Comparison of ENCODE assay signal across 10 cellular contexts in genomic region chrX:101079223-101079622, GRCh38. TPM values are rescaled to one million over a fixed set of nuclear protein-coding genes. Genes with fewer than 3 reads are reported as not detected.
DNase-seq lines count a peak whose midpoint lies in the region; TF ChIP-seq lines count a peak whose summit lies in the region.
"Had no signal": no experiment of that assay in that cellular context is flagged by ENCODE, and none has a peak within 500 bp of the region (broad histone marks: within the 10 kb centered on the region; RNA-seq: fewer than 3 reads in every experiment).

No MANE protein-coding gene starts in this region.

- intact Hi-C loops in activated T-helper 2 cell treated with anti-CD3 and anti-CD28 coated beads, Interferon-gamma antibody, Interleukin-2, Interleukin-4, amounts not matched to agents 10 μg/mL and 5 μg/mL and 100 μg/mL, durations not matched to agents 14 hours and 24 hours and 36 hours (cut with micrococcal nuclease): no loop called here

- TF ChIP-seq CTCF in astrocyte of the spinal cord (IDR thresholded peaks at IDR 0.05; ENCODE audit: low read depth, low read length): no peak

- no peak overlapping the region for H3K27ac Mint-ChIP-seq in activated T-helper 2 cell treated with anti-CD3 and anti-CD28 coated beads, Interferon-gamma antibody, Interleukin-2, Interleukin-4, amounts not matched to agents 10 μg/mL and 5 μg/mL and 100 μg/mL, durations not matched to agents 14 hours and 24 hours and 36 hours
- H3K27ac Mint-ChIP-seq: T-helper 17 cell had no signal

- H3K4me3 ChIP-seq in HAP-1 (peak overlapping the region; percentile 34), astrocyte of the spinal cord (ENCODE audit: low read depth, low read length) (peak overlapping the region; percentile 54), iPS-20b (ENCODE audit: low read length) (peak overlapping the region; percentile 91), skeletal muscle satellite cell (ENCODE audit: low read length) (peak overlapping the region; percentile 65)

- peak overlapping the region; percentile 72; the same call in 1 of the 2 replicates for H3K9ac ChIP-seq in iPS-20b (ENCODE audit: low read depth, low read length)
- H3K9ac ChIP-seq in skeletal muscle satellite cell (ENCODE audit: low read depth, low read length): peak overlapping the region; percentile 41

- peaks cover 18% of the 10 kb centered on the region for H3K27me3 Mint-ChIP-seq in activated T-helper 2 cell treated with anti-CD3 and anti-CD28 coated beads, Interferon-gamma antibody, Interleukin-2, Interleukin-4, amounts not matched to agents 10 μg/mL and 5 μg/mL and 100 μg/mL, durations not matched to agents 14 hours and 24 hours and 36 hours (ENCODE audit: low read depth)

- no peaks in the 10 kb centered on the region for H3K36me3 ChIP-seq in HAP-1 (replicated peaks)
- H3K36me3 ChIP-seq in iPS-20b (ENCODE audit: insufficient read depth, low read depth, low read length): no peaks in the 10 kb centered on the region
- no peaks in the 10 kb centered on the region for H3K36me3 ChIP-seq in skeletal muscle satellite cell (ENCODE audit: insufficient read depth, low read length)

- DNase-seq in HAP-1 (ENCODE audit: low spot score in 2 of 2) (no peak), astrocyte of the spinal cord (ENCODE audit: low read depth, low spot score) (peak; percentile 4), NCI-H524 (lab: John Stamatoyannopoulos, UW) (no peak), SIG-M5 treated with dmso at 0.1 percent for 504 hours (lab: John Stamatoyannopoulos, UW; ENCODE audit: unreplicated experiment) (no peak), retina (no peak)
- DNase-seq in activated T-helper 2 cell treated with anti-CD3 and anti-CD28 coated beads, Interferon-gamma antibody, Interleukin-2, Interleukin-4, amounts not matched to agents 10 μg/mL and 5 μg/mL and 100 μg/mL, durations not matched to agents 14 hours and 24 hours and 36 hours (ENCODE audit: low spot score): no peak
- DNase-seq: stimulated activated CD4-positive, alpha-beta T cell treated with anti-CD3 and anti-CD28 coated beads, Interleukin-2, amount 100 ng/mL, for 48 hours; T-helper 17 cell had no signal

- H3K9me3 Mint-ChIP-seq in activated T-helper 2 cell treated with anti-CD3 and anti-CD28 coated beads, Interferon-gamma antibody, Interleukin-2, Interleukin-4, amounts not matched to agents 10 μg/mL and 5 μg/mL and 100 μg/mL, durations not matched to agents 14 hours and 24 hours and 36 hours: no peaks in the 10 kb centered on the region

- H3K27me3 ChIP-seq in HAP-1 (ENCODE audit: low read depth) (no peaks in the 10 kb centered on the region), iPS-20b (ENCODE audit: insufficient read depth, low read length) (peaks cover 12% of the 10 kb centered on the region), skeletal muscle satellite cell (ENCODE audit: control insufficient read depth, insufficient read depth, low read length) (peaks cover 9% of the 10 kb centered on the region)

- no peak overlapping the region for H3K4me3 Mint-ChIP-seq in activated T-helper 2 cell treated with anti-CD3 and anti-CD28 coated beads, Interferon-gamma antibody, Interleukin-2, Interleukin-4, amounts not matched to agents 10 μg/mL and 5 μg/mL and 100 μg/mL, durations not matched to agents 14 hours and 24 hours and 36 hours (ENCODE audit: low read depth)
- H3K4me3 Mint-ChIP-seq: T-helper 17 cell had no signal

- in situ Hi-C loops in HAP-1 (cut with MboI; ENCODE audit: low sequenced_read_pairs): no loop called here
- in situ Hi-C loops in astrocyte of the spinal cord (cut with HindIII; ENCODE audit: low sequenced_read_pairs): no loop called here

- H3K4me2 ChIP-seq in skeletal muscle satellite cell (ENCODE audit: low read length): peak overlapping the region; percentile 69

- H3K4me1 ChIP-seq in HAP-1 (peaks cover 11% of the 10 kb centered on the region), iPS-20b (ENCODE audit: insufficient read depth, low read length) (no peaks in the 10 kb centered on the region; the same call in none of the 2 replicates), skeletal muscle satellite cell (ENCODE audit: control insufficient read depth, insufficient read depth, low read length) (peaks cover 4% of the 10 kb centered on the region)

- H3K9me3 ChIP-seq in HAP-1 (no peaks in the 10 kb centered on the region), iPS-20b (ENCODE audit: insufficient read depth, low read depth, low read length) (no peaks in the 10 kb centered on the region), skeletal muscle satellite cell (replicated peaks; ENCODE audit: low read length) (no peaks in the 10 kb centered on the region)

- no peaks in the 10 kb centered on the region for H3K36me3 Mint-ChIP-seq in activated T-helper 2 cell treated with anti-CD3 and anti-CD28 coated beads, Interferon-gamma antibody, Interleukin-2, Interleukin-4, amounts not matched to agents 10 μg/mL and 5 μg/mL and 100 μg/mL, durations not matched to agents 14 hours and 24 hours and 36 hours (ENCODE audit: low read depth)

- H3K4me1 Mint-ChIP-seq in activated T-helper 2 cell treated with anti-CD3 and anti-CD28 coated beads, Interferon-gamma antibody, Interleukin-2, Interleukin-4, amounts not matched to agents 10 μg/mL and 5 μg/mL and 100 μg/mL, durations not matched to agents 14 hours and 24 hours and 36 hours (ENCODE audit: low read depth): no peaks in the 10 kb centered on the region
- H3K4me1 Mint-ChIP-seq: T-helper 17 cell had no signal

- H3K27ac ChIP-seq in iPS-20b (ENCODE audit: low read length): no peak overlapping the region

RNA-seq across cellular contexts. Expression of gene TMEM35A, which starts 0.5 kb away (rescaled TPM):
- 0.66 and 1.5 TPM in 2 replicates for total RNA-seq in skeletal muscle satellite cell (2012; rRNA removed)
- total RNA-seq in activated T-helper 2 cell treated with anti-CD3 and anti-CD28 coated beads, Interferon-gamma antibody, Interleukin-2, Interleukin-4, amounts not matched to agents 10 μg/mL and 5 μg/mL and 100 μg/mL, durations not matched to agents 14 hours and 24 hours and 36 hours: not detected in 2 replicates
- total RNA-seq: T-helper 17 cell had no signal

RNA-seq across cellular contexts. Expression of gene CENPI, which starts 18.8 kb away (rescaled TPM):
- total RNA-seq in skeletal muscle satellite cell (2012; rRNA removed): 12.2 and 14.2 TPM in 2 replicates
- 20.7 and 20.9 TPM in 2 replicates for total RNA-seq in activated T-helper 2 cell treated with anti-CD3 and anti-CD28 coated beads, Interferon-gamma antibody, Interleukin-2, Interleukin-4, amounts not matched to agents 10 μg/mL and 5 μg/mL and 100 μg/mL, durations not matched to agents 14 hours and 24 hours and 36 hours

RNA-seq across cellular contexts. Expression of gene TRMT2B, which starts 27.3 kb away (rescaled TPM):
- 8.3 and 9.1 TPM in 2 replicates for total RNA-seq in skeletal muscle satellite cell (2012; rRNA removed)
- 21.5 and 24.4 TPM in 2 replicates for total RNA-seq in activated T-helper 2 cell treated with anti-CD3 and anti-CD28 coated beads, Interferon-gamma antibody, Interleukin-2, Interleukin-4, amounts not matched to agents 10 μg/mL and 5 μg/mL and 100 μg/mL, durations not matched to agents 14 hours and 24 hours and 36 hours

Comparison
In these comparisons a context has a peak if more than half of its experiments do, and no peak if none do; other contexts are left out.
1. H3K4me3 ChIP-seq: peak in every context shown above with its lines; median percentile 91 in iPS-20b; 65 in skeletal muscle satellite cell; 54 in astrocyte of the spinal cord; 34 in HAP-1.